14 cellular contexts compared by ENCODE assay signal in genomic region chr4:179595671-179596410, GRCh38.
DNase-seq lines count a peak whose midpoint lies in the region; ATAC-seq and TF ChIP-seq lines count a peak whose summit lies in the region.
"Had no signal": no experiment of that assay in that cellular context is flagged by ENCODE, and none has a peak within 500 bp of the region (broad histone marks: within the 10 kb centered on the region; RNA-seq: fewer than 3 reads in every experiment).

No MANE protein-coding gene starts in this region.

- no peak overlapping the region for H3K9ac ChIP-seq in PC-3 (ENCODE audit: low read length)

- CTCF ChIA-PET in PC-3 (lab: Charles Lee), result no interaction called here

- peak; percentile 26 for DNase-seq in HPDE6-E6E7 (ENCODE audit: extremely low spot score)
- peak; percentile 52 for DNase-seq in PC-3
- peak; percentile 64 for DNase-seq in epithelial cell of esophagus (ENCODE audit: low read depth)
- DNase-seq in renal cortical epithelial cell (ENCODE audit: low read depth), result peak; percentile 84
- no peak for DNase-seq in adrenal gland
- no peak for DNase-seq in stimulated activated CD4-positive, alpha-beta T cell treated with anti-CD3 and anti-CD28 coated beads, Interleukin-2, amount 100 ng/mL, for 24 hours
- DNase-seq in activated naive CD4-positive, alpha-beta T cell treated with anti-CD3 and anti-CD28 coated beads, Interleukin-2, amount 50 U/mL, for 16 hours, result no peak
- DNase-seq in hypothalamus (lab: John Stamatoyannopoulos, UW), result no peak
- DNase-seq: activated T-cell treated with anti-CD3 and anti-CD28 coated beads for 4 hours; esophagus squamous epithelium; NK-92 treated with Interleukin-12 subunit alpha and Interleukin-12 subunit beta, amount 100 ng/mL, for 24 hours; stimulated activated naive CD8-positive, alpha-beta T cell treated with anti-CD3 and anti-CD28 coated beads, Interleukin-15, amount 100 ng/mL, for 72 hours had no signal

- H4K20me1 ChIP-seq in PC-3 (ENCODE audit: low read length), result no peaks in the 10 kb centered on the region

- no peaks in the 10 kb centered on the region for H3K9me2 ChIP-seq in PC-3 (replicated peaks; ENCODE audit: low read length)

- H3K27me3 ChIP-seq in PC-3 (ENCODE audit: low read length) (no peaks in the 10 kb centered on the region), adrenal gland (no peaks in the 10 kb centered on the region)
- H3K27me3 ChIP-seq: esophagus squamous epithelium had no signal

- H3K36me3 ChIP-seq in PC-3 (ENCODE audit: low read depth, low read length) (no peaks in the 10 kb centered on the region), adrenal gland (replicated peaks in 1 of 2) (no peaks in the 10 kb centered on the region)
- H3K36me3 ChIP-seq: esophagus squamous epithelium had no signal

- TF ChIP-seq POLR2A in adrenal gland (IDR thresholded peaks at IDR 0.05), result no peak

- H3K9me3 ChIP-seq in PC-3 (ENCODE audit: low read length) (no peaks in the 10 kb centered on the region), adrenal gland (replicated peaks in 1 of 3) (no peaks in the 10 kb centered on the region)
- H3K9me3 ChIP-seq: esophagus squamous epithelium had no signal

- intact Hi-C loops in PC-3 (cut with micrococcal nuclease) (no loop called here), adrenal gland (cut with DNase I) (no loop called here)

- peak; percentile 78 for ATAC-seq in PC-3
- ATAC-seq: stimulated activated naive CD8-positive, alpha-beta T cell treated with anti-CD3 and anti-CD28 coated beads, Interleukin-15, amount 100 ng/mL, for 72 hours had no signal

- no peak overlapping the region for H3K4me2 ChIP-seq in PC-3 (ENCODE audit: low read length)

- H3K27ac ChIP-seq in PC-3 (ENCODE audit: low read length), result no peak overlapping the region
- no peak overlapping the region for H3K27ac ChIP-seq in adrenal gland
- H3K27ac ChIP-seq: C4-2B, esophagus squamous epithelium, skin epidermis had no signal

- WGBS in adrenal gland, 4 donors, result 46 to 75% (median 69%) methylated on average over 6 of the region's 6 CpGs

- no peaks in the 10 kb centered on the region for H3K79me2 ChIP-seq in PC-3 (ENCODE audit: low read length)

- POLR2A ChIA-PET in PC-3 (lab: Charles Lee; ENCODE audit: unreplicated experiment), result no interaction called here

- no peaks in the 10 kb centered on the region for H3F3A ChIP-seq in PC-3 (ENCODE audit: low read length, unreplicated experiment)

- TF ChIP-seq CTCF in PC-3 (conservative IDR thresholded peaks at IDR 0.05; ENCODE audit: low read depth, low read length) (no peak), epithelial cell of esophagus (IDR thresholded peaks at IDR 0.05; ENCODE audit: insufficient read depth, low read depth, low read length, missing control alignments) (no peak), adrenal gland (IDR thresholded peaks at IDR 0.05) (no peak)

- H3K4me3 ChIP-seq in PC-3 (ENCODE audit: low read length), result no peak overlapping the region
- no peak overlapping the region for H3K4me3 ChIP-seq in epithelial cell of esophagus (ENCODE audit: low read length)
- H3K4me3 ChIP-seq in adrenal gland, result no peak overlapping the region
- H3K4me3 ChIP-seq: esophagus squamous epithelium, skin epidermis had no signal

- peaks cover 7% of the 10 kb centered on the region for H3K4me1 ChIP-seq in PC-3 (ENCODE audit: insufficient read depth, low read length)
- no peaks in the 10 kb centered on the region for H3K4me1 ChIP-seq in adrenal gland (replicated peaks in 1 of 2)
- H3K4me1 ChIP-seq: esophagus squamous epithelium had no signal

- no TSS peak for BruUV-seq in PC-3 (replicated peaks; lab: Mats Ljungman, UMichigan)

- H2AFZ ChIP-seq in PC-3 (ENCODE audit: low read length), result no peak overlapping the region

Comparison
In these comparisons a context has a peak if more than half of its experiments do, and no peak if none do; other contexts are left out.
1. DNase-seq: peak in HPDE6-E6E7 (single experiment), PC-3 (single experiment), epithelial cell of esophagus (single experiment) and renal cortical epithelial cell (single experiment); none in adrenal gland (0 of 7), stimulated activated CD4-positive, alpha-beta T cell treated with anti-CD3 and anti-CD28 coated beads, Interleukin-2, amount 100 ng/mL, for 24 hours (0 of 2), activated naive CD4-positive, alpha-beta T cell treated with anti-CD3 and anti-CD28 coated beads, Interleukin-2, amount 50 U/mL, for 16 hours (single experiment) and hypothalamus (0 of 51).